9 cellular contexts compared by ENCODE assay signal in the genomic region with DNA sequence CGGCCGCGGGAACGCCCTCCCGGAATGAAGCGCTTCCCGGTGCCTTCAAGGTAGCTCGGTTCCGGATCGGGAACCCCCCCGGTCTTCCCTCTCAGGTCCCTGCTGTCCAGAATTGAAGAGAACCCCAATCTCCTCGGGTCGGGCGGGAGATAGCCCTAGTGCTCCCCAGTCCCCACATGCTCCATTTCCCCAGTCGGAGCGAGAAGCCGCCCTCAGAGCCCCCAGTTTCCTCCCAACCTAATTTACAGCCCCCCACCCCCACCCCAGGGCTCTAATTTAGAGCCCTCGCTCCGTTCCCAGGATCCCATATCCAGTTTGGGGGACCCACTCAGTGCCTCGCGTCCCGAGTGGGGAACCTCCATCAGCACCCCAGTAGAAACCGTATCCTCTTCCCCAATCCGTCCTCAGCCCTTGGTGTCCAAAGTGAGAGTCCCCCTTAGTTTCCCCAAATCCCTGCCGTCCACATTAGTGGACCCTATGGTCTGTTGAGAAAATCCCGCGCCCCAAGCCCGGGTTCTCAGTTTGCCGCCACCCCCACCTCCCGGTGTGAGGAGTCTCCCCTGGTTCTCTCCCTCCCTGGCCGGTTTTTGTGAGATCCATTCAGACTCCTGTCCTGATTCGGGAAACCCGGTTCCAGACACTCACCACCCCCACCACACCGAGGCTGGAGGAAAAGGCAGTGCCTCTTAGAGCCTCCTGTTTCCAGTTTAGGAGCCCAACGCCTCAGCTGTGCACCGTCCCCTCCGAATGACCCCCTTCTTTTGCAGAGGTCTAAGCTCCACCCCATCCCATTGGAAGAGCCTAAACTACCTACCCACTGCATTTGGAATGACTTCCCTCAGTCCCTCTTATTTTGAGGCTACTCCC. TPM values are rescaled to one million over a fixed set of nuclear protein-coding genes. Genes with fewer than 3 reads are reported as not detected.
DNase-seq lines count a peak whose midpoint lies in the region; ATAC-seq, FAIRE-seq and TF ChIP-seq lines count a peak whose summit lies in the region.
"Had no signal": no experiment of that assay in that cellular context is flagged by ENCODE, and none has a peak within 500 bp of the region (broad histone marks: within the 10 kb centered on the region; RNA-seq: fewer than 3 reads in every experiment).

No MANE protein-coding gene starts in this region.

- H3K27ac ChIP-seq in BLaER1 treated with 17β-estradiol and CSF1 and Interleukin-3, amounts not matched to agents 10 nM and 100 nM, result no peak overlapping the region
- no peak overlapping the region; the same call in 1 of the 2 replicates for H3K27ac ChIP-seq in H1 (ENCODE audit: low read depth, low read length)
- peak overlapping the region; percentile 38 for H3K27ac ChIP-seq in neuronal stem cell (replicated peaks; ENCODE audit: low read length)
- H3K27ac ChIP-seq: epithelial cell of prostate had no signal

- H2BK5ac ChIP-seq in H1 (ENCODE audit: low read depth, low read length) (0 out of 2 replicates have a peak overlapping the region, but pooled peaks have one; percentile 52), neuronal stem cell (ENCODE audit: low read length) (peak overlapping the region; percentile 96)

- no peak overlapping the region for H4K5ac ChIP-seq in H1 (ENCODE audit: insufficient read length, low read depth, low read length)

- H4K91ac ChIP-seq in H1 (replicated peaks; ENCODE audit: insufficient read length, low read length), result no peak overlapping the region
- H4K91ac ChIP-seq in neuronal stem cell (ENCODE audit: low read depth, low read length, poor library complexity), result peak overlapping the region; percentile 38

- H3K9ac ChIP-seq in BLaER1 treated with 17β-estradiol and CSF1 and Interleukin-3, amounts not matched to agents 10 nM and 100 nM, result peak overlapping the region in 9 of 11 experiments; percentile 36 to 72 (median 52); a peak in 13 of 22 replicates
- H3K9ac ChIP-seq in NT2/D1 (ENCODE audit: insufficient read length, low read depth) (peak overlapping the region; percentile 86), H1 (replicated peaks in 1 of 4; ENCODE audit: extremely low read depth in 1 of 4, low read depth in 3 of 4, low read length in 3 of 4) (peak overlapping the region in 3 of 4 experiments; percentile 29 to 65 (median 45); a peak in 3 of 7 replicates), neuronal stem cell (ENCODE audit: low read depth, low read length, poor library complexity) (peak overlapping the region; percentile 71)

- H3K4ac ChIP-seq in H1 (replicated peaks; ENCODE audit: insufficient read length, low read depth, low read length) (peak overlapping the region; percentile 24), neuronal stem cell (ENCODE audit: low read length) (no peak overlapping the region)

- peaks cover 79 to 94% (median 86%) of the 10 kb centered on the region in 11 experiments for H3K27me3 ChIP-seq in BLaER1 treated with 17β-estradiol and CSF1 and Interleukin-3, amounts not matched to agents 10 nM and 100 nM
- H3K27me3 ChIP-seq in NT2/D1 (ENCODE audit: insufficient read depth, insufficient read length) (peaks cover 9% of the 10 kb centered on the region), H1 (replicated peaks in 1 of 4; ENCODE audit: control insufficient read depth in 3 of 4, extremely low read depth in 1 of 4, insufficient read depth in 3 of 4, low read length in 3 of 4) (peaks cover 0 to 8% (median 6%) of the 10 kb centered on the region in 4 experiments; a peak in 4 of 7 replicates), neuronal stem cell (ENCODE audit: control insufficient read depth in 3 of 3, insufficient read depth in 3 of 3, low read depth in 1 of 3, low read length in 3 of 3) (no peaks in the 10 kb centered on the region)

- no peak overlapping the region for H3K23ac ChIP-seq in H1 (ENCODE audit: insufficient read length)
- no peak overlapping the region for H3K23ac ChIP-seq in neuronal stem cell (ENCODE audit: low read depth, low read length, poor library complexity)

- TF ChIP-seq RAD21 in H1 (IDR thresholded peaks at IDR 0.05 in 1 of 2, conservative IDR thresholded peaks at IDR 0.05 in 1 of 2; ENCODE audit: low read depth in 2 of 2, low read length in 2 of 2), result no peak

- no peaks in the 10 kb centered on the region for H3K36me3 ChIP-seq in BLaER1 treated with 17β-estradiol and CSF1 and Interleukin-3, amounts not matched to agents 10 nM and 100 nM
- H3K36me3 ChIP-seq in NT2/D1 (ENCODE audit: insufficient read depth, insufficient read length, low read length) (peaks cover 16% of the 10 kb centered on the region), H1 (ENCODE audit: control insufficient read depth in 2 of 4, insufficient read depth in 4 of 4, low read length in 3 of 4) (peaks cover 0 to 11% (median 2%) of the 10 kb centered on the region in 4 experiments; a peak in 4 of 8 replicates), neuronal stem cell (replicated peaks in 1 of 2; ENCODE audit: control insufficient read depth in 2 of 2, insufficient read depth in 2 of 2, low read length in 2 of 2) (peaks cover 13 to 31% of the 10 kb centered on the region in 2 donors)

- H3K14ac ChIP-seq in H1 (ENCODE audit: insufficient read length) (no peak overlapping the region), neuronal stem cell (ENCODE audit: low read length) (no peak overlapping the region)

- H4K8ac ChIP-seq in H1 (ENCODE audit: extremely low read depth, insufficient read depth, low read length) (peak overlapping the region; percentile 40; the same call in 1 of the 2 replicates), neuronal stem cell (ENCODE audit: low read depth, low read length) (no peak overlapping the region)

- no peak for TF ChIP-seq POLR2A in H1 (IDR thresholded peaks at IDR 0.05; ENCODE audit: control extremely low read depth in 1 of 2, low read depth in 2 of 2, low read length in 2 of 2)

- H2AK5ac ChIP-seq in H1 (ENCODE audit: low read depth, low read length) (no peak overlapping the region), neuronal stem cell (ENCODE audit: low read depth, low read length) (peak overlapping the region; percentile 77)

- H2AFZ ChIP-seq in H1 (ENCODE audit: low read length), result no peak overlapping the region
- peak overlapping the region; percentile 35 for H2AFZ ChIP-seq in neuronal stem cell (ENCODE audit: low read length)

- H3K56ac ChIP-seq in H1 (replicated peaks; ENCODE audit: insufficient read length, low read depth, low read length), result no peak overlapping the region

- peaks cover 0 to 26% of the 10 kb centered on the region in 2 experiments; a peak in 2 of 4 replicates for H3K79me2 ChIP-seq in H1 (ENCODE audit: control insufficient read depth in 1 of 2, insufficient read depth in 2 of 2, low read length in 2 of 2)

- H2BK12ac ChIP-seq in H1 (ENCODE audit: low read depth, low read length), result peak overlapping the region; percentile 42
- peak overlapping the region; percentile 2 for H2BK12ac ChIP-seq in neuronal stem cell (ENCODE audit: low read length)

- no peaks in the 10 kb centered on the region for H3K9me3 ChIP-seq in BLaER1 treated with 17β-estradiol and CSF1 and Interleukin-3, amounts not matched to agents 10 nM and 100 nM (replicated peaks in 1 of 11)
- H3K9me3 ChIP-seq in NT2/D1 (ENCODE audit: insufficient read depth, low read length) (no peaks in the 10 kb centered on the region), H1 (ENCODE audit: insufficient read depth in 2 of 2, low read depth in 1 of 2, low read length in 1 of 2) (no peaks in the 10 kb centered on the region), neuronal stem cell (replicated peaks in 1 of 2; ENCODE audit: control insufficient read depth in 2 of 2, insufficient read depth in 1 of 2, low read depth in 1 of 2, low read length in 2 of 2) (no peaks in the 10 kb centered on the region)

- FAIRE-seq in H1 (lab: Jason Lieb, UNC), result peak; percentile 60

- peaks cover 5% of the 10 kb centered on the region; the same call in 1 of the 2 replicates for H3K79me1 ChIP-seq in H1 (ENCODE audit: low read depth, low read length)
- H3K79me1 ChIP-seq in neuronal stem cell (ENCODE audit: low read depth, low read length), result peaks cover 8% of the 10 kb centered on the region

- no peak for TF ChIP-seq CTCF in H1 (IDR thresholded peaks at IDR 0.05; ENCODE audit: control extremely low read depth in 1 of 3, insufficient read depth in 1 of 3, low read depth in 1 of 3, low read length in 3 of 3)

- DNase-seq in NT2/D1 (ENCODE audit: low read depth, low spot score) (no peak), H1 (ENCODE audit: low read depth in 1 of 2, low spot score in 2 of 2) (no peak), neuronal stem cell (ENCODE audit: low spot score) (no peak), DMS53 treated with DMSO at 0.1 percent for 48 hours (lab: John Stamatoyannopoulos, UW; ENCODE audit: unreplicated experiment) (no peak), putamen (ENCODE audit: low spot score) (no peak)

- no peak for TF ChIP-seq EP300 in H1 (IDR thresholded peaks at IDR 0.05; ENCODE audit: borderline replicate concordance in 1 of 2, low read depth in 2 of 2, low read length in 2 of 2)

- H2BK15ac ChIP-seq in H1 (ENCODE audit: low read length), result 0 out of 2 replicates have a peak overlapping the region, but pooled peaks have one; percentile 61
- peak overlapping the region; percentile 87 for H2BK15ac ChIP-seq in neuronal stem cell (ENCODE audit: low read length)

- 2% methylated on average over 26 of the region's 37 CpGs; no CpG with 5 or more reads in 1 of the 2 experiments for WGBS in H1 (ENCODE audit: extremely low coverage in 1 of 2, insufficient coverage in 1 of 2, insufficient read length in 1 of 2, insufficient replicate concordance in 2 of 2, low coverage in 1 of 2, low lambda C conversion rate in 2 of 2, missing lambda C conversion rate in 1 of 2), 2 experiments
- WGBS in neuronal stem cell (ENCODE audit: extremely low coverage in 2 of 2, insufficient read length in 2 of 2, insufficient replicate concordance in 1 of 2), 2 donors, result no CpG with 5 or more reads among the region's 37 CpGs

- no peak overlapping the region for H2BK120ac ChIP-seq in H1 (replicated peaks; ENCODE audit: low read depth, low read length)
- H2BK120ac ChIP-seq in neuronal stem cell (ENCODE audit: low read depth, low read length), result peak overlapping the region; percentile 78

- H4K20me1 ChIP-seq in BLaER1 treated with 17β-estradiol and CSF1 and Interleukin-3, amounts not matched to agents 10 nM and 100 nM, result peaks cover 0 to 37% (median 0%) of the 10 kb centered on the region in 11 experiments; a peak in 10 of 22 replicates
- peaks cover 0 to 11% of the 10 kb centered on the region in 2 experiments for H4K20me1 ChIP-seq in H1 (replicated peaks in 1 of 2; ENCODE audit: control insufficient read depth in 1 of 2, insufficient read depth in 2 of 2, low read length in 2 of 2)

- ATAC-seq in HG02938 (IDR thresholded peaks at IDR 0.05; ENCODE audit: unreplicated experiment) (no peak), GM18498 (IDR thresholded peaks at IDR 0.05; ENCODE audit: unreplicated experiment) (no peak)

- peak overlapping the region; percentile 52 to 74 (median 60) for H3K4me3 ChIP-seq in BLaER1 treated with 17β-estradiol and CSF1 and Interleukin-3, amounts not matched to agents 10 nM and 100 nM
- H3K4me3 ChIP-seq in NT2/D1 (ENCODE audit: insufficient read length, low read depth) (peak overlapping the region; percentile 61), H1 (ENCODE audit: extremely low read depth in 1 of 4, insufficient read depth in 2 of 4, low read depth in 3 of 4, low read length in 4 of 4) (peak overlapping the region; percentile 47 to 84 (median 69)), neuronal stem cell (ENCODE audit: low read length in 2 of 2) (peak overlapping the region; percentile 89)

- CTCF ChIA-PET in H1 (lab: Charles Lee; ENCODE audit: partially characterized antibody), result interaction anchor here (0.7 to 2.1 kb wide), 6 partner anchors 9 to 69 kb away, joined by 3 to 8 read pairs (median 4); a partner anchor contains a TSS

- peaks cover 17% of the 10 kb centered on the region for H3K23me2 ChIP-seq in H1 (ENCODE audit: low read depth, low read length)

- H3K4me1 ChIP-seq in BLaER1 treated with 17β-estradiol and CSF1 and Interleukin-3, amounts not matched to agents 10 nM and 100 nM, result peaks cover 0 to 11% (median 0%) of the 10 kb centered on the region in 10 experiments; a peak in 5 of 20 replicates
- H3K4me1 ChIP-seq in NT2/D1 (ENCODE audit: insufficient read depth, insufficient read length), result peaks cover 17% of the 10 kb centered on the region
- peaks cover 14 to 24% (median 18%) of the 10 kb centered on the region in 4 experiments for H3K4me1 ChIP-seq in H1 (replicated peaks in 1 of 4; ENCODE audit: control insufficient read depth in 3 of 4, insufficient read depth in 4 of 4, low read length in 3 of 4)
- peaks cover 29 to 38% of the 10 kb centered on the region in 2 donors for H3K4me1 ChIP-seq in neuronal stem cell (ENCODE audit: control insufficient read depth in 2 of 2, insufficient read depth in 1 of 2, low read depth in 1 of 2, low read length in 2 of 2)

- no peak overlapping the region for H2BK20ac ChIP-seq in H1 (ENCODE audit: low read length)

- H3K4me2 ChIP-seq in BLaER1 treated with 17β-estradiol and CSF1 and Interleukin-3, amounts not matched to agents 10 nM and 100 nM, result peak overlapping the region; percentile 80 to 96 (median 92)
- peak overlapping the region; percentile 86 to 95 for H3K4me2 ChIP-seq in H1 (ENCODE audit: insufficient read depth in 1 of 2, low read depth in 2 of 2, low read length in 2 of 2)
- peak overlapping the region; percentile 73 for H3K4me2 ChIP-seq in neuronal stem cell (ENCODE audit: insufficient read depth, low read length, poor library complexity, severe bottlenecking)

- peak overlapping the region; percentile 81 for H3K18ac ChIP-seq in H1 (ENCODE audit: extremely low read depth, low read length)
- H3K18ac ChIP-seq in neuronal stem cell (ENCODE audit: low read length), result peak overlapping the region; percentile 96

- POLR2A ChIA-PET in H1 (lab: Charles Lee; ENCODE audit: partially characterized antibody), result interaction anchor here (0.8 to 8.1 kb wide), 11 partner anchors 9 to 140 kb away, joined by 3 to 78 read pairs (median 5); a partner anchor contains a TSS

RNA-seq across cellular contexts. Expression of a gene that starts 0.7 kb away (rescaled TPM):
- total RNA-seq in H1 (2021; fragmentation: NEBNext Ultra II Directional; extraction: Animal tissue kit (Norgen Biotek cat#: 25700)), result 51.9 and 53.1 TPM in 2 replicates
- polyA plus RNA-seq in H1 (2011; rRNA removed), result 13.5 and 19.2 TPM in 2 replicates
- 16.5 TPM for polyA plus RNA-seq in H1 (2011; cell fraction: cytosol; rRNA removed)
- polyA plus RNA-seq in H1 (2011; cell fraction: nucleus; rRNA removed), result 52.5 TPM
- 40.8 to 47.7 TPM (median 43.9 TPM) in 4 replicates for polyA plus RNA-seq in H1 (2012, experiment 1 of 2)
- 28.7 TPM for polyA plus RNA-seq in H1 (2012, experiment 2 of 2)
- polyA plus RNA-seq in H1 (2013, experiment 1 of 2), result 16.6 TPM
- polyA plus RNA-seq in H1 (2013, experiment 2 of 2), result 16.5 TPM
- polyA minus RNA-seq in H1 (2011; rRNA and poly(A)+ RNA removed), result 11.5 and 11.6 TPM in 2 replicates
- 26.4 TPM for polyA minus RNA-seq in H1 (2011; cell fraction: cytosol; rRNA and poly(A)+ RNA removed)
- polyA minus RNA-seq in H1 (2011; cell fraction: nucleus; rRNA and poly(A)+ RNA removed), result 9.0 TPM
- polyA plus RNA-seq in neuronal stem cell (2013, experiment 1 of 2), result 104 TPM
- 105 TPM for polyA plus RNA-seq in neuronal stem cell (2013, experiment 2 of 2)

RNA-seq across cellular contexts. Expression of a gene that starts 42.1 kb away (rescaled TPM):
- not detected in 2 replicates for total RNA-seq in H1 (2021; fragmentation: NEBNext Ultra II Directional; extraction: Animal tissue kit (Norgen Biotek cat#: 25700))
- 0.19 TPM in 1 of 2 replicates, not detected in the other for polyA plus RNA-seq in H1 (2011; rRNA removed)
- polyA plus RNA-seq in H1 (2011; cell fraction: cytosol; rRNA removed), result not detected
- not detected for polyA plus RNA-seq in H1 (2011; cell fraction: nucleus; rRNA removed)
- not detected in 4 replicates for polyA plus RNA-seq in H1 (2012, experiment 1 of 2)
- not detected for polyA plus RNA-seq in H1 (2012, experiment 2 of 2)
- not detected for polyA plus RNA-seq in H1 (2013, experiment 1 of 2)
- polyA plus RNA-seq in H1 (2013, experiment 2 of 2), result not detected
- not detected in 2 replicates for polyA minus RNA-seq in H1 (2011; rRNA and poly(A)+ RNA removed)
- not detected for polyA minus RNA-seq in H1 (2011; cell fraction: cytosol; rRNA and poly(A)+ RNA removed)
- polyA minus RNA-seq in H1 (2011; cell fraction: nucleus; rRNA and poly(A)+ RNA removed), result not detected
- polyA plus RNA-seq in neuronal stem cell (2013, experiment 1 of 2), result 0.22 TPM
- 0.19 TPM for polyA plus RNA-seq in neuronal stem cell (2013, experiment 2 of 2)
